In the genomic region with DNA sequence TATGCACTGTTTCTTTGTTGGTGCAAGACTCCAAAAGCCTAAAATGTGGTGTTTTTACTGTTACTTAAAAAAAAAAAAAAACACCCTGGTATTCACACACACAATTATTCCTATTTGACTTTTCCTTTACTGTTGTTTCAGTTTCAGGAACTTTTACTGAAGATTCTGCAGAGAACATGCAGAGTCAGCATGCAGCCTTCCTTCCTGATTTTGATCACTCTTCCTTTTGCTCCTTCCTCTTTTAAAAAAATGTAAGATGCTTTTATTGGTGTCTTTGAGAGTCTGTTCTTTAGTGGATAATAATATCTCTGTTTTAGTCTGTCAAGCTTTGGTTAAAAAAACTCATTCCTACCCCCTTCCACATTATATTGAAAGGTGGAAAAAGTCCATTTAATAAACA, we compare ENCODE assay signal across 9 cellular contexts. TPM values are rescaled to one million over a fixed set of nuclear protein-coding genes. Genes with fewer than 3 reads are reported as not detected.
DNase-seq lines count a peak whose midpoint lies in the region; ATAC-seq, FAIRE-seq and TF ChIP-seq lines count a peak whose summit lies in the region.
"Not testable (repeated sequence)": the region's sequence is repeated elsewhere in the genome, so short reads cannot be mapped to it uniquely, and the experiment has no call there.
"Had no signal": no experiment of that assay in that cellular context is flagged by ENCODE, and none has a peak within 500 bp of the region (broad histone marks: within the 10 kb centered on the region; RNA-seq: fewer than 3 reads in every experiment).

No MANE protein-coding gene starts in this region.

- not testable (repeated sequence) for H3K36me3 ChIP-seq in MM.1S (replicated peaks; ENCODE audit: insufficient read depth, low read length); GM12878 (ENCODE audit: control insufficient read depth in 2 of 2, insufficient read depth in 2 of 2, low read length in 1 of 2); heart right ventricle

- H3K79me2 ChIP-seq in MM.1S (ENCODE audit: low read length); GM12878 (ENCODE audit: control insufficient read depth, insufficient read depth, low read length): not testable (repeated sequence)

- not testable (repeated sequence) for H3K36me3 Mint-ChIP-seq in T-helper 17 cell (ENCODE audit: low read depth); naive B cell
- H3K36me3 Mint-ChIP-seq in activated T-cell treated with anti-CD3 and anti-CD28 coated beads, Interleukin-2, amount 50 U/mL, for 24 hours (ENCODE audit: low read depth): peaks cover 42% of the 10 kb centered on the region
- peaks cover 11% of the 10 kb centered on the region for H3K36me3 Mint-ChIP-seq in stimulated activated naive CD8-positive, alpha-beta T cell treated with anti-CD3 and anti-CD28 coated beads, Interleukin-15, Interleukin-2, amounts not matched to agents 100 ng/mL and 50 ng/mL, for 24 hours (ENCODE audit: low read depth)

- H3K4me3 Mint-ChIP-seq in T-helper 17 cell (peak overlapping the region; percentile 77), naive B cell (peak overlapping the region in 5 of 8 donors; percentile 45 to 76 (median 52))
- peak overlapping the region; percentile 27 for H3K4me3 Mint-ChIP-seq in activated T-cell treated with anti-CD3 and anti-CD28 coated beads, Interleukin-2, amount 50 U/mL, for 24 hours
- H3K4me3 Mint-ChIP-seq in stimulated activated naive CD8-positive, alpha-beta T cell treated with anti-CD3 and anti-CD28 coated beads, Interleukin-15, Interleukin-2, amounts not matched to agents 100 ng/mL and 50 ng/mL, for 24 hours: peak overlapping the region; percentile 48

- RAD21 ChIA-PET in GM12878 (lab: Charles Lee; ENCODE audit: unreplicated experiment): not testable (repeated sequence)

- POLR2A ChIA-PET in GM12878 (lab: Charles Lee): not testable (repeated sequence)

- not testable (repeated sequence) for H3K9me2 ChIP-seq in MM.1S (replicated peaks; ENCODE audit: insufficient read depth, low read length)

- H3K27ac Mint-ChIP-seq in T-helper 17 cell: peak overlapping the region; percentile 96
- H3K27ac Mint-ChIP-seq in activated T-cell treated with anti-CD3 and anti-CD28 coated beads, Interleukin-2, amount 50 U/mL, for 24 hours: peak overlapping the region; percentile 58
- peak overlapping the region in 1 of 6 donors; percentile 12 for H3K27ac Mint-ChIP-seq in naive B cell
- peak overlapping the region; percentile 80 for H3K27ac Mint-ChIP-seq in stimulated activated naive CD8-positive, alpha-beta T cell treated with anti-CD3 and anti-CD28 coated beads, Interleukin-15, Interleukin-2, amounts not matched to agents 100 ng/mL and 50 ng/mL, for 24 hours

- TF ChIP-seq POLR2A in GM12878 (IDR thresholded peaks at IDR 0.05; ENCODE audit: low read depth, low read length): not testable (repeated sequence)

- not testable (repeated sequence) for H3F3A ChIP-seq in MM.1S (ENCODE audit: insufficient read depth, low read length)

- H3K4me1 Mint-ChIP-seq in T-helper 17 cell (peaks cover 32% of the 10 kb centered on the region), naive B cell (peaks cover 10 to 13% (median 13%) of the 10 kb centered on the region in 3 donors)
- peaks cover 79% of the 10 kb centered on the region for H3K4me1 Mint-ChIP-seq in activated T-cell treated with anti-CD3 and anti-CD28 coated beads, Interleukin-2, amount 50 U/mL, for 24 hours (ENCODE audit: low read depth)
- peaks cover 78% of the 10 kb centered on the region for H3K4me1 Mint-ChIP-seq in stimulated activated naive CD8-positive, alpha-beta T cell treated with anti-CD3 and anti-CD28 coated beads, Interleukin-15, Interleukin-2, amounts not matched to agents 100 ng/mL and 50 ng/mL, for 24 hours (ENCODE audit: low read depth)

- not testable (repeated sequence) for H3K27ac ChIP-seq in MM.1S (ENCODE audit: low read length); GM12878 (ENCODE audit: control insufficient read depth, insufficient read depth)
- peak overlapping the region; percentile 9 to 88 (median 68) for H3K27ac ChIP-seq in heart right ventricle

- TF ChIP-seq CTCF in MM.1S (IDR thresholded peaks at IDR 0.05; ENCODE audit: low read length); GM12878 (IDR thresholded peaks at IDR 0.05 in 2 of 3, conservative IDR thresholded peaks at IDR 0.05 in 1 of 3; ENCODE audit: control insufficient read depth in 2 of 3, extremely low read depth in 1 of 3, insufficient read depth in 1 of 3, low read depth in 3 of 3, low read length in 3 of 3); heart right ventricle (IDR thresholded peaks at IDR 0.05): not testable (repeated sequence)

- peak; percentile 41 for FAIRE-seq in GM12878 (lab: Jason Lieb, UNC)

- H4K20me1 ChIP-seq in MM.1S (ENCODE audit: insufficient read depth, low read length); GM12878 (ENCODE audit: control insufficient read depth, insufficient read depth): not testable (repeated sequence)

- BruUV-seq in GM12878 (replicated peaks; lab: Mats Ljungman, UMichigan): not testable (repeated sequence)

- peak; percentile 59 for DNase-seq in CD1c-positive myeloid dendritic cell (ENCODE audit: extremely low spot score)
- DNase-seq in MM.1S: peak; percentile 34
- not testable (repeated sequence) for DNase-seq in T-helper 17 cell; activated T-cell treated with anti-CD3 and anti-CD28 coated beads, Interleukin-2, amount 50 U/mL, for 24 hours; GM12878 (ENCODE audit: low read depth, low spot score); heart right ventricle; naive B cell

- H3K9ac ChIP-seq in MM.1S (ENCODE audit: low read length); GM12878 (ENCODE audit: control insufficient read depth, insufficient read depth, low read length): not testable (repeated sequence)

- in situ Hi-C loops in GM12878 (cut with MboI): not testable (repeated sequence)

- not testable (repeated sequence) for H3K27me3 Mint-ChIP-seq in T-helper 17 cell; activated T-cell treated with anti-CD3 and anti-CD28 coated beads, Interleukin-2, amount 50 U/mL, for 24 hours; naive B cell; stimulated activated naive CD8-positive, alpha-beta T cell treated with anti-CD3 and anti-CD28 coated beads, Interleukin-15, Interleukin-2, amounts not matched to agents 100 ng/mL and 50 ng/mL, for 24 hours

- peaks cover 13% of the 10 kb centered on the region for H3K27me3 ChIP-seq in MM.1S (replicated peaks; ENCODE audit: insufficient read depth, low read length)
- not testable (repeated sequence) for H3K27me3 ChIP-seq in GM12878 (replicated peaks in 1 of 2; ENCODE audit: control insufficient read depth in 2 of 2, insufficient read depth in 2 of 2, low read length in 1 of 2); heart right ventricle

- not testable (repeated sequence) for H3K9me3 ChIP-seq in MM.1S (replicated peaks; ENCODE audit: insufficient read depth, low read length); T-helper 17 cell (ENCODE audit: control insufficient read depth, low read length, poor library complexity, severe bottlenecking); GM12878 (replicated peaks; ENCODE audit: control insufficient read depth, insufficient read depth, low read length); heart right ventricle

- not testable (repeated sequence) for TF ChIP-seq EP300 in GM12878 (IDR thresholded peaks at IDR 0.05; ENCODE audit: borderline replicate concordance in 1 of 2, control insufficient read depth in 1 of 2, low read depth in 2 of 2, low read length in 2 of 2)

- H3K9me3 Mint-ChIP-seq in activated T-cell treated with anti-CD3 and anti-CD28 coated beads, Interleukin-2, amount 50 U/mL, for 24 hours: peaks cover 31% of the 10 kb centered on the region
- H3K9me3 Mint-ChIP-seq in naive B cell: not testable (repeated sequence)
- peaks cover 13% of the 10 kb centered on the region for H3K9me3 Mint-ChIP-seq in stimulated activated naive CD8-positive, alpha-beta T cell treated with anti-CD3 and anti-CD28 coated beads, Interleukin-15, Interleukin-2, amounts not matched to agents 100 ng/mL and 50 ng/mL, for 24 hours

- intact Hi-C loops in GM12878 (cut with micrococcal nuclease; ENCODE audit: unreplicated experiment): not testable (repeated sequence)
- intact Hi-C loops in heart right ventricle (cut with DNase I): loop anchor here in 2 of 10 donors (2.0 to 5.0 kb wide), 2 partner anchors 41 to 43 kb away; partner anchors contain the start of genes GIMAP1 (in 1 of the 2) and GIMAP6 (in 1 of the 2)

- SMC1A ChIA-PET in GM12878 (lab: Charles Lee; ENCODE audit: uncharacterized antibody, unreplicated experiment): interaction anchor here (1.7 kb wide), 1 partner anchor 15 kb away, joined by 5 read pairs; no protein-coding TSS in a partner anchor

- not testable (repeated sequence) for H3K4me1 ChIP-seq in MM.1S (ENCODE audit: low read length); GM12878 (ENCODE audit: control insufficient read depth, insufficient read depth, low read length)
- H3K4me1 ChIP-seq in heart right ventricle: peaks cover 0 to 43% (median 20%) of the 10 kb centered on the region in 9 donors

- CTCF ChIA-PET in GM12878 (lab: Yijun Ruan, JAX): not testable (repeated sequence)

- H3K4me2 ChIP-seq in MM.1S (ENCODE audit: low read depth, low read length); GM12878 (ENCODE audit: control insufficient read depth, insufficient read depth): not testable (repeated sequence)

- H3K4me3 ChIP-seq in MM.1S (ENCODE audit: low read length); GM12878: not testable (repeated sequence)
- peak overlapping the region in 5 of 10 donors; percentile 5 to 18 (median 10) for H3K4me3 ChIP-seq in heart right ventricle

- not testable (repeated sequence) for TF ChIP-seq RAD21 in GM12878 (IDR thresholded peaks at IDR 0.05; ENCODE audit: insufficient read depth, low read depth, low read length)

- not testable (repeated sequence) for H2AFZ ChIP-seq in MM.1S (ENCODE audit: low read length); GM12878 (ENCODE audit: control insufficient read depth, low read depth, low read length)

- ATAC-seq in T-helper 17 cell (peak; percentile 27), heart right ventricle (peak in 5 of 8 donors; percentile 68 to 82 (median 81))
- not testable (repeated sequence) for ATAC-seq in GM12878; naive B cell (ENCODE audit: low read depth in 2 of 2)

RNA-seq across cellular contexts. Expression of gene GIMAP2, which starts 9.2 kb away (rescaled TPM):
- total RNA-seq in T-helper 17 cell: 10 to 100 TPM; 53.7 to 68.2 TPM
- 41.2 and 41.5 TPM in 2 replicates for total RNA-seq in GM12878 (2013; cell fraction: nucleolus; rRNA removed)
- 28.9 and 34.4 TPM in 2 replicates for total RNA-seq in GM12878 (2014; rRNA removed)
- total RNA-seq in GM12878 (2014; rRNA removed; fragmentation: Illumina TruSeq; extraction: Trizol): 37.0 and 37.3 TPM in 2 replicates
- 29.8 TPM in 2 replicates for total RNA-seq in GM12878 (2021)
- 24.7 TPM for polyA plus RNA-seq in GM12878 (2011; ENCODE audit: low read depth)
- polyA plus RNA-seq in GM12878 (2011; rRNA removed): 102 and 134 TPM in 2 replicates
- polyA plus RNA-seq in GM12878 (2011; cell fraction: cytosol; rRNA removed): 47.4 and 47.6 TPM in 2 replicates
- polyA plus RNA-seq in GM12878 (2011; cell fraction: nucleus; rRNA removed): 49.5 and 50.6 TPM in 2 replicates
- 30.1 and 35.8 TPM in 2 replicates for polyA plus RNA-seq in GM12878 (2012)
- 33.8 and 49.8 TPM in 2 replicates for polyA plus RNA-seq in GM12878 (2014; fragmentation: Illumina TruSeq; extraction: Trizol)
- 10 to 100 TPM; 47.5 to 60.0 TPM for polyA plus RNA-seq in GM12878 (2014; fragmentation: Nextera tagmentation; extraction: Ambion mirVana)
- polyA plus RNA-seq in GM12878 (2014; rRNA removed): 25.3 and 29.2 TPM in 2 replicates
- polyA plus RNA-seq in GM12878 (2016; fragmentation: Nextera tagmentation; extraction: Ambion mirVana): 10 to 100 TPM; 21.3 to 24.4 TPM
- 62.5 and 79.0 TPM in 2 replicates for polyA minus RNA-seq in GM12878 (2011; rRNA and poly(A)+ RNA removed)
- polyA minus RNA-seq in GM12878 (2011; cell fraction: cytosol; rRNA and poly(A)+ RNA removed): 18.5 and 20.3 TPM in 2 replicates
- polyA minus RNA-seq in GM12878 (2011; cell fraction: nucleus; rRNA and poly(A)+ RNA removed): 28.0 and 40.8 TPM in 2 replicates
- 10 to 100 TPM in 1 of 10 donors, 1 to 10 TPM in 9; 2.1 to 17.5 (median 4.6) TPM for total RNA-seq in heart right ventricle
- 1 to 10 TPM; 5.3 to 5.8 TPM for polyA plus RNA-seq in heart right ventricle
- polyA plus RNA-seq in naive B cell (ENCODE audit: low read depth in 6 of 6): 10 to 100 TPM in 5 of 6 donors, 1 to 10 TPM in 1; 8.2 to 40.4 (median 14.0) TPM
- total RNA-seq: smooth muscle cell had no signal

RNA-seq across cellular contexts. Expression of gene GIMAP1, which starts 40.1 kb away (rescaled TPM):
- 10 to 100 TPM; 14.1 to 23.0 TPM for total RNA-seq in T-helper 17 cell
- total RNA-seq in GM12878 (2013; cell fraction: nucleolus; rRNA removed): 1.4 and 1.7 TPM in 2 replicates
- total RNA-seq in GM12878 (2014; rRNA removed): 1.9 and 2.3 TPM in 2 replicates
- total RNA-seq in GM12878 (2014; rRNA removed; fragmentation: Illumina TruSeq; extraction: Trizol): 1.1 and 1.4 TPM in 2 replicates
- 1.3 and 1.4 TPM in 2 replicates for total RNA-seq in GM12878 (2021)
- 1.7 TPM for polyA plus RNA-seq in GM12878 (2011; ENCODE audit: low read depth)
- polyA plus RNA-seq in GM12878 (2011; rRNA removed): 0.91 and 1.2 TPM in 2 replicates
- 1.0 and 1.4 TPM in 2 replicates for polyA plus RNA-seq in GM12878 (2011; cell fraction: cytosol; rRNA removed)
- 0.67 and 1.2 TPM in 2 replicates for polyA plus RNA-seq in GM12878 (2011; cell fraction: nucleus; rRNA removed)
- 2.2 and 3.2 TPM in 2 replicates for polyA plus RNA-seq in GM12878 (2012)
- 1.3 and 1.4 TPM in 2 replicates for polyA plus RNA-seq in GM12878 (2014; fragmentation: Illumina TruSeq; extraction: Trizol)
- under 1 TPM; 0.16 to 0.20 TPM for polyA plus RNA-seq in GM12878 (2014; fragmentation: Nextera tagmentation; extraction: Ambion mirVana)
- polyA plus RNA-seq in GM12878 (2014; rRNA removed): 1.5 and 1.8 TPM in 2 replicates
- polyA plus RNA-seq in GM12878 (2016; fragmentation: Nextera tagmentation; extraction: Ambion mirVana): 1 to 10 TPM in 1 of 2 experiments, under 1 TPM in 1; 0.58 to 1.0 TPM
- polyA minus RNA-seq in GM12878 (2011; rRNA and poly(A)+ RNA removed): 0.73 and 0.98 TPM in 2 replicates
- 0.27 TPM in 1 of 2 replicates, not detected in the other for polyA minus RNA-seq in GM12878 (2011; cell fraction: cytosol; rRNA and poly(A)+ RNA removed)
- 0.85 and 1.1 TPM in 2 replicates for polyA minus RNA-seq in GM12878 (2011; cell fraction: nucleus; rRNA and poly(A)+ RNA removed)
- total RNA-seq in heart right ventricle: 10 to 100 TPM in 1 of 10 donors, 1 to 10 TPM in 9; 2.4 to 11.2 (median 4.3) TPM
- 10 to 100 TPM in 1 of 2 donors, 1 to 10 TPM in 1; 8.4 to 11.0 TPM for polyA plus RNA-seq in heart right ventricle
- polyA plus RNA-seq in naive B cell (ENCODE audit: low read depth in 6 of 6): 1 to 10 TPM in 3 of 6 donors, under 1 TPM in 3; 0.58 to 1.8 (median 0.92) TPM
- total RNA-seq: smooth muscle cell had no signal
- polyA plus RNA-seq: smooth muscle cell had no signal

RNA-seq across cellular contexts. Expression of gene GIMAP6, which starts 44.1 kb away (rescaled TPM):
- total RNA-seq in T-helper 17 cell (10 to 100 TPM; 25.5 to 48.3 TPM), GM12878 (2014; rRNA removed) (37.9 and 38.8 TPM in 2 replicates), GM12878 (2014; rRNA removed; fragmentation: Illumina TruSeq; extraction: Trizol) (34.6 and 34.7 TPM in 2 replicates), GM12878 (2021) (36.2 and 40.9 TPM in 2 replicates), heart right ventricle (10 to 100 TPM; 13.7 to 42.9 (median 25.5) TPM)
- total RNA-seq in GM12878 (2013; cell fraction: nucleolus; rRNA removed): 8.3 and 9.5 TPM in 2 replicates
- polyA plus RNA-seq in GM12878 (2011; ENCODE audit: low read depth): 24.1 TPM
- polyA plus RNA-seq in GM12878 (2011; rRNA removed) (49.2 and 51.4 TPM in 2 replicates), GM12878 (2014; fragmentation: Illumina TruSeq; extraction: Trizol) (37.8 and 39.0 TPM in 2 replicates), GM12878 (2014; fragmentation: Nextera tagmentation; extraction: Ambion mirVana) (1 to 10 TPM; 6.2 to 8.3 TPM), GM12878 (2014; rRNA removed) (36.0 and 36.6 TPM in 2 replicates), GM12878 (2016; fragmentation: Nextera tagmentation; extraction: Ambion mirVana) (10 to 100 TPM; 22.8 to 27.8 TPM), heart right ventricle (10 to 100 TPM; 20.2 to 24.3 TPM), naive B cell (ENCODE audit: low read depth in 6 of 6) (1 to 10 TPM in 1 of 6 donors, under 1 TPM in 5; 0.22 to 1.4 (median 0.31) TPM)
- polyA plus RNA-seq in GM12878 (2011; cell fraction: cytosol; rRNA removed): 45.1 and 46.6 TPM in 2 replicates
- polyA plus RNA-seq in GM12878 (2011; cell fraction: nucleus; rRNA removed): 29.7 and 34.6 TPM in 2 replicates
- 32.3 and 33.9 TPM in 2 replicates for polyA plus RNA-seq in GM12878 (2012)
- 42.8 and 59.7 TPM in 2 replicates for polyA minus RNA-seq in GM12878 (2011; rRNA and poly(A)+ RNA removed)
- 15.4 and 20.4 TPM in 2 replicates for polyA minus RNA-seq in GM12878 (2011; cell fraction: cytosol; rRNA and poly(A)+ RNA removed)
- polyA minus RNA-seq in GM12878 (2011; cell fraction: nucleus; rRNA and poly(A)+ RNA removed): 23.8 and 28.7 TPM in 2 replicates
- total RNA-seq: smooth muscle cell had no signal
- polyA plus RNA-seq: smooth muscle cell had no signal

Comparison
In these comparisons a context has a peak if more than half of its experiments do, and no peak if none do; other contexts are left out.
1. H3K4me3 Mint-ChIP-seq: peak in every context shown above with its lines; median percentile 77 in T-helper 17 cell; 52 in naive B cell; 48 in stimulated activated naive CD8-positive, alpha-beta T cell treated with anti-CD3 and anti-CD28 coated beads, Interleukin-15, Interleukin-2, amounts not matched to agents 100 ng/mL and 50 ng/mL, for 24 hours; 27 in activated T-cell treated with anti-CD3 and anti-CD28 coated beads, Interleukin-2, amount 50 U/mL, for 24 hours.